14 cellular contexts compared by ENCODE assay signal in the genomic region with DNA sequence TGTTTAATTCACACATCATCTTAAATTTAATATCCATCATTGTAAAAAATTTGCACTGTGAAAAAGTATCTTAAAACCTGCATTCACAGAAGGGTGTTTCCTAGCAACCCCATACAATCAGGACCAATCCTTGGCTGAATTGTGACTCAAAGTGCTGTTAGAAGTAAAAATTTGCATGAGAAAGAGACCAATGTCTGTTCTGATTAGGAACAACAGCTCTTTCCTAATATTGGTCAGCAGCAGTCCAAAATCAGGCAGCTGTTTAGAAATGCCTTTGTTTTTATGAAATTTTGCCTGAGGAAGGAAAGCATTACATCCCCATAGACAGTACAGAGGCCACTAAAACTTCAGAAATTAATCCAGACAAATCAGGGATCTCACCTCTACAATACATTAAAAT.
A peak's percentile ranks its signal among the peaks of the same experiment; 100 is the strongest.
DNase-seq lines count a peak whose midpoint lies in the region; ATAC-seq and TF ChIP-seq lines count a peak whose summit lies in the region.
"Had no signal": no experiment of that assay in that cellular context is flagged by ENCODE, and none has a peak within 500 bp of the region (broad histone marks: within the 10 kb centered on the region; RNA-seq: fewer than 3 reads in every experiment).

No MANE protein-coding gene starts in this region.

- H3K27ac Mint-ChIP-seq in WTC11: no peak overlapping the region
- H3K27ac Mint-ChIP-seq in T-helper 2 cell treated with Interferon-gamma antibody and Interleukin-4, amounts not matched to agents 5 μg/mL and 100 μg/mL, for 36 hours: no peak overlapping the region
- no peak overlapping the region for H3K27ac Mint-ChIP-seq in activated CD8-positive, alpha-beta T cell treated with anti-CD3 and anti-CD28 coated beads for 36 hours
- H3K27ac Mint-ChIP-seq: CD4-positive, CD25-positive, alpha-beta regulatory T cell had no signal

- H3K36me3 Mint-ChIP-seq in WTC11: no peaks in the 10 kb centered on the region
- no peaks in the 10 kb centered on the region for H3K36me3 Mint-ChIP-seq in T-helper 2 cell treated with Interferon-gamma antibody and Interleukin-4, amounts not matched to agents 5 μg/mL and 100 μg/mL, for 36 hours (ENCODE audit: low read depth)
- no peaks in the 10 kb centered on the region for H3K36me3 Mint-ChIP-seq in activated CD8-positive, alpha-beta T cell treated with anti-CD3 and anti-CD28 coated beads for 36 hours (ENCODE audit: low read depth)
- H3K36me3 Mint-ChIP-seq: CD4-positive, CD25-positive, alpha-beta regulatory T cell had no signal

- no peak overlapping the region for H3K4me3 Mint-ChIP-seq in WTC11
- no peak overlapping the region for H3K4me3 Mint-ChIP-seq in T-helper 2 cell treated with Interferon-gamma antibody and Interleukin-4, amounts not matched to agents 5 μg/mL and 100 μg/mL, for 36 hours
- H3K4me3 Mint-ChIP-seq in activated CD8-positive, alpha-beta T cell treated with anti-CD3 and anti-CD28 coated beads for 36 hours: no peak overlapping the region
- H3K4me3 Mint-ChIP-seq: CD4-positive, CD25-positive, alpha-beta regulatory T cell had no signal

- DNase-seq in Right ventricle myocardium superior (no peak), left cardiac atrium (no peak), WTC11 (ENCODE audit: low spot score) (no peak), iPS DF 4.7 (ENCODE audit: extremely low read depth, low spot score) (peak; percentile 14)
- no peak for DNase-seq in T-helper 2 cell treated with Interferon-gamma antibody and Interleukin-4, amounts not matched to agents 5 μg/mL and 100 μg/mL, for 36 hours (ENCODE audit: low spot score)
- DNase-seq in activated CD8-positive, alpha-beta T cell treated with anti-CD3 and anti-CD28 coated beads for 36 hours: no peak
- no peak for DNase-seq in stimulated activated CD4-positive, alpha-beta T cell treated with anti-CD3 and anti-CD28 coated beads, Interleukin-4, amount 100 ng/mL, for 4 hours
- DNase-seq: ACHN; CD4-positive, CD25-positive, alpha-beta regulatory T cell; DMS79 treated with DMSO at 0.1 percent for 48 hours; GDM1; NCI-H187; NK-92 treated with Interleukin-12 subunit alpha and Interleukin-12 subunit beta, amount 100 ng/mL, for 24 hours; PC-9 had no signal

- POLR2A ChIA-PET in WTC11 (lab: Charles Lee): no interaction called here
- POLR2A ChIA-PET in activated CD8-positive, alpha-beta T cell treated with anti-CD3 and anti-CD28 coated beads for 36 hours (lab: Charles Lee): no interaction called here

- CTCF ChIA-PET in WTC11 (lab: Charles Lee): interaction anchor here (1.0 kb wide), 1 partner anchor 653 kb away, joined by 3 read pairs; no protein-coding TSS in a partner anchor
- CTCF ChIA-PET in activated CD8-positive, alpha-beta T cell treated with anti-CD3 and anti-CD28 coated beads for 36 hours (lab: Charles Lee): no interaction called here

- peaks cover 33% of the 10 kb centered on the region for H3K4me1 Mint-ChIP-seq in WTC11
- H3K4me1 Mint-ChIP-seq in T-helper 2 cell treated with Interferon-gamma antibody and Interleukin-4, amounts not matched to agents 5 μg/mL and 100 μg/mL, for 36 hours (ENCODE audit: low read depth): no peaks in the 10 kb centered on the region
- no peaks in the 10 kb centered on the region for H3K4me1 Mint-ChIP-seq in activated CD8-positive, alpha-beta T cell treated with anti-CD3 and anti-CD28 coated beads for 36 hours (ENCODE audit: low read depth)
- H3K4me1 Mint-ChIP-seq: CD4-positive, CD25-positive, alpha-beta regulatory T cell had no signal

- intact Hi-C loops in Right ventricle myocardium superior (cut with DNase I): no loop called here
- intact Hi-C loops in left cardiac atrium (cut with DNase I): no loop called here
- intact Hi-C loops in activated CD8-positive, alpha-beta T cell treated with anti-CD3 and anti-CD28 coated beads for 36 hours (cut with micrococcal nuclease): no loop called here

- peaks cover 9% of the 10 kb centered on the region for H3K9me3 Mint-ChIP-seq in WTC11
- H3K9me3 Mint-ChIP-seq in T-helper 2 cell treated with Interferon-gamma antibody and Interleukin-4, amounts not matched to agents 5 μg/mL and 100 μg/mL, for 36 hours: peaks cover 5% of the 10 kb centered on the region
- peaks cover 4% of the 10 kb centered on the region for H3K9me3 Mint-ChIP-seq in activated CD8-positive, alpha-beta T cell treated with anti-CD3 and anti-CD28 coated beads for 36 hours

- TF ChIP-seq CTCF in WTC11 (IDR thresholded peaks at IDR 0.05): no peak
- no peak for TF ChIP-seq CTCF in activated CD8-positive, alpha-beta T cell treated with anti-CD3 and anti-CD28 coated beads for 36 hours (IDR thresholded peaks at IDR 0.05)

- no peaks in the 10 kb centered on the region for H3K27me3 Mint-ChIP-seq in WTC11 (ENCODE audit: low read depth)
- no peaks in the 10 kb centered on the region for H3K27me3 Mint-ChIP-seq in T-helper 2 cell treated with Interferon-gamma antibody and Interleukin-4, amounts not matched to agents 5 μg/mL and 100 μg/mL, for 36 hours (ENCODE audit: low read depth)
- no peaks in the 10 kb centered on the region for H3K27me3 Mint-ChIP-seq in activated CD8-positive, alpha-beta T cell treated with anti-CD3 and anti-CD28 coated beads for 36 hours
- H3K27me3 Mint-ChIP-seq: CD4-positive, CD25-positive, alpha-beta regulatory T cell had no signal

- ATAC-seq in Right ventricle myocardium superior (ENCODE audit: poor library complexity): peak; percentile 68
- ATAC-seq in left cardiac atrium: no peak
- ATAC-seq in WTC11: peak; percentile 73
- no peak for ATAC-seq in activated CD8-positive, alpha-beta T cell treated with anti-CD3 and anti-CD28 coated beads for 36 hours

TF ChIP-seq in WTC11, 78 proteins besides CTCF, POLR2A, EP300 and RAD21:
- TF ChIP-seq, protein P1, sequence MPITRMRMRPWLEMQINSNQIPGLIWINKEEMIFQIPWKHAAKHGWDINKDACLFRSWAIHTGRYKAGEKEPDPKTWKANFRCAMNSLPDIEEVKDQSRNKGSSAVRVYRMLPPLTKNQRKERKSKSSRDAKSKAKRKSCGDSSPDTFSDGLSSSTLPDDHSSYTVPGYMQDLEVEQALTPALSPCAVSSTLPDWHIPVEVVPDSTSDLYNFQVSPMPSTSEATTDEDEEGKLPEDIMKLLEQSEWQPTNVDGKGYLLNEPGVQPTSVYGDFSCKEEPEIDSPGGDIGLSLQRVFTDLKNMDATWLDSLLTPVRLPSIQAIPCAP (CRISPR knock-in tag; IDR thresholded peaks at IDR 0.05): no peak
- TF ChIP-seq, protein P2, sequence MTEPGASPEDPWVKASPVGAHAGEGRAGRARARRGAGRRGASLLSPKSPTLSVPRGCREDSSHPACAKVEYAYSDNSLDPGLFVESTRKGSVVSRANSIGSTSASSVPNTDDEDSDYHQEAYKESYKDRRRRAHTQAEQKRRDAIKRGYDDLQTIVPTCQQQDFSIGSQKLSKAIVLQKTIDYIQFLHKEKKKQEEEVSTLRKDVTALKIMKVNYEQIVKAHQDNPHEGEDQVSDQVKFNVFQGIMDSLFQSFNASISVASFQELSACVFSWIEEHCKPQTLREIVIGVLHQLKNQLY (CRISPR knock-in tag; IDR thresholded peaks at IDR 0.05): no peak
- TF ChIP-seq RELA (CRISPR knock-in tag; IDR thresholded peaks at IDR 0.05; ENCODE audit: borderline replicate concordance) (no peak), ZNF138 (CRISPR knock-in tag; conservative IDR thresholded peaks at IDR 0.05) (no peak), ZNF232 (CRISPR knock-in tag; IDR thresholded peaks at IDR 0.05) (no peak), ZBTB21 (CRISPR knock-in tag; IDR thresholded peaks at IDR 0.05; ENCODE audit: borderline replicate concordance) (no peak), NFATC4 (CRISPR knock-in tag; IDR thresholded peaks at IDR 0.05) (no peak), ZNF416 (CRISPR knock-in tag; IDR thresholded peaks at IDR 0.05) (no peak), FOXP1 (CRISPR knock-in tag; IDR thresholded peaks at IDR 0.05; ENCODE audit: borderline replicate concordance) (no peak)
TF ChIP-seq in WTC11: peak in this region for 0.

Comparison
In these comparisons a context has a peak if more than half of its experiments do, and no peak if none do; other contexts are left out.
1. ATAC-seq: peak in Right ventricle myocardium superior (single experiment) and WTC11 (single experiment); none in left cardiac atrium (0 of 2) and activated CD8-positive, alpha-beta T cell treated with anti-CD3 and anti-CD28 coated beads for 36 hours (single experiment).